In the genomic region with DNA sequence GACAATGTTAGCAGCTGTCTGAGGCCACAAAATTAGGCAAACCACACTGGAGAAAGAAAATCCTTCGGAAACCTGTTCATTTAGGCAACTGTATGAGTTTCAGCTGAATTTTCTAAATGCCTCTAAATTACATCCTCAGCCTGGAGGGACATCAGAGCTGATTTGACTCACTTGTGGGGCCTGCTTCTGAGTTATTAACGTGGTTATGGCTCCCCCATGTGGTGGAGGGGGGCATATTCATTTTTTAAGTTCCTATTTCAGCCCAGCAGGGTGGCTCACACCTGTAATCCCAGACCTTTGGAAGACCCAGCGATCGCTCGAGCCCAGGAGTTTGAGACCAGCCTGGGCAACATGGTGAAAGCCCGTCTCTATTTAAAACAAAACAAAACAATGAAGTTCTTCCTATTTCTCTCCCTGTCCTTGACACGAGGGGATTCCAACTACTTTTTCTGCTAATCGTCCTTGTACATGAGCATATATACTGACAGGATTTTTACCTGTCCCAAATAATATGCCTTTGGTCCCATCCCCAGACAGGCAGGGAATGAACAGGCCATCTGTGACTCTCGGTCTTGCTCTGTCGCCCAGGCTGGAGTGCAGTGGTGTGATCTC, we compare ENCODE assay signal across 9 cellular contexts. TPM values are rescaled to one million over a fixed set of nuclear protein-coding genes. Genes with fewer than 3 reads are reported as not detected.
A peak's percentile ranks its signal among the peaks of the same experiment; 100 is the strongest.
DNase-seq lines count a peak whose midpoint lies in the region; ATAC-seq and TF ChIP-seq lines count a peak whose summit lies in the region.
"Had no signal": no experiment of that assay in that cellular context is flagged by ENCODE, and none has a peak within 500 bp of the region (broad histone marks: within the 10 kb centered on the region; RNA-seq: fewer than 3 reads in every experiment).

No MANE protein-coding gene starts in this region.

- H3K27ac ChIP-seq in thyroid gland: no peak overlapping the region
- no peak overlapping the region for H3K27ac ChIP-seq in aorta (ENCODE audit: low read depth in 1 of 2, low read length in 2 of 2)
- H3K27ac ChIP-seq: epithelial cell of prostate had no signal

- H3K27me3 ChIP-seq in thyroid gland: no peaks in the 10 kb centered on the region
- no peaks in the 10 kb centered on the region for H3K27me3 ChIP-seq in aorta (ENCODE audit: control insufficient read depth in 1 of 2, insufficient read depth in 2 of 2, low read length in 1 of 2)

- TF ChIP-seq CTCF in fibroblast of villous mesenchyme (IDR thresholded peaks at IDR 0.05; ENCODE audit: insufficient read depth, low read depth, low read length): peak; percentile 80
- peak; percentile 61 to 97 (median 91) for TF ChIP-seq CTCF in thyroid gland (IDR thresholded peaks at IDR 0.05)

- no peak for TF ChIP-seq POLR2A in thyroid gland (IDR thresholded peaks at IDR 0.05)

- H3K27ac Mint-ChIP-seq in activated T-helper 17 cell treated with anti-CD3 and anti-CD28 coated beads, Interleukin-2, amount 50 U/mL, for 72 hours: no peak overlapping the region

- peaks cover 9% of the 10 kb centered on the region for H3K4me1 Mint-ChIP-seq in activated T-helper 17 cell treated with anti-CD3 and anti-CD28 coated beads, Interleukin-2, amount 50 U/mL, for 72 hours

- H3K36me3 ChIP-seq in thyroid gland (no peaks in the 10 kb centered on the region), aorta (ENCODE audit: control insufficient read depth in 1 of 2, insufficient read depth in 2 of 2, low read length in 1 of 2) (no peaks in the 10 kb centered on the region)

- WGBS in thyroid gland, 2 donors: 19% methylated on average over 10 of the region's 10 CpGs
- 17 to 19% methylated on average over 10 of the region's 10 CpGs for WGBS in aorta, 2 donors

- peaks cover 6% of the 10 kb centered on the region for H3K36me3 Mint-ChIP-seq in activated T-helper 17 cell treated with anti-CD3 and anti-CD28 coated beads, Interleukin-2, amount 50 U/mL, for 72 hours (ENCODE audit: low read depth)

- H3K27me3 Mint-ChIP-seq in activated T-helper 17 cell treated with anti-CD3 and anti-CD28 coated beads, Interleukin-2, amount 50 U/mL, for 72 hours: peaks cover 51% of the 10 kb centered on the region

- H3K9me3 ChIP-seq in thyroid gland (no peaks in the 10 kb centered on the region), aorta (ENCODE audit: control insufficient read depth, low read length) (no peaks in the 10 kb centered on the region)

- H3K4me1 ChIP-seq in thyroid gland (peaks cover 0 to 4% of the 10 kb centered on the region in 2 donors), aorta (ENCODE audit: control insufficient read depth in 1 of 2, insufficient read depth in 2 of 2, low read length in 2 of 2) (no peaks in the 10 kb centered on the region)

- no peak overlapping the region for H3K4me3 ChIP-seq in fibroblast of villous mesenchyme (ENCODE audit: low read depth, low read length)
- H3K4me3 ChIP-seq in thyroid gland (replicated peaks in 1 of 3): no peak overlapping the region
- no peak overlapping the region for H3K4me3 ChIP-seq in aorta (ENCODE audit: low read length in 2 of 2)

- ATAC-seq in activated T-helper 17 cell treated with anti-CD3 and anti-CD28 coated beads, Interleukin-2, amount 50 U/mL, for 72 hours (replicated peaks): peak; percentile 51
- no peak for ATAC-seq in aorta (ENCODE audit: low FRiP score)

- DNase-seq in EH (ENCODE audit: low read depth): peak; percentile 84
- DNase-seq in LoVo (ENCODE audit: low spot score): peak; percentile 69
- peak; percentile 69 to 72 for DNase-seq in SHP77 (lab: John Stamatoyannopoulos, UW)
- DNase-seq in fibroblast of villous mesenchyme (ENCODE audit: low read depth): peak; percentile 82
- DNase-seq in occipital lobe (lab: John Stamatoyannopoulos, UW): peak; percentile 69
- DNase-seq in thyroid gland: peak; percentile 64 to 68
- no peak for DNase-seq in aorta

- no peak overlapping the region for H3K4me3 Mint-ChIP-seq in activated T-helper 17 cell treated with anti-CD3 and anti-CD28 coated beads, Interleukin-2, amount 50 U/mL, for 72 hours

- H3K9me3 Mint-ChIP-seq in activated T-helper 17 cell treated with anti-CD3 and anti-CD28 coated beads, Interleukin-2, amount 50 U/mL, for 72 hours: no peaks in the 10 kb centered on the region

- intact Hi-C loops in thyroid gland (cut with DNase I): loop anchor here (2.0 kb wide), 1 partner anchor 185 kb away; no protein-coding TSS in a partner anchor
- intact Hi-C loops in aorta (cut with DNase I): loop anchor here (1.0 to 5.0 kb wide), 4 partner anchors 183 to 237 kb away; no protein-coding TSS in a partner anchor

RNA-seq across cellular contexts. Expression of a gene that starts 31.5 kb away (rescaled TPM):
- not detected for total RNA-seq in activated T-helper 17 cell treated with anti-CD3 and anti-CD28 coated beads, Interleukin-2, amount 50 U/mL, for 72 hours
- 0.43 and 0.64 TPM in 2 replicates for total RNA-seq in fibroblast of villous mesenchyme
- total RNA-seq in occipital lobe: 6.4 TPM
- total RNA-seq in thyroid gland: 10 to 100 TPM; 49.1 to 88.3 (median 66.0) TPM
- 10 to 100 TPM; 37.5 to 55.4 TPM for total RNA-seq in aorta
- polyA plus RNA-seq in aorta: 10 to 100 TPM in 1 of 2 donors, 1 to 10 TPM in 1; 7.0 to 78.4 TPM

RNA-seq across cellular contexts. Expression of a gene that starts 35.8 kb away (rescaled TPM):
- not detected for total RNA-seq in activated T-helper 17 cell treated with anti-CD3 and anti-CD28 coated beads, Interleukin-2, amount 50 U/mL, for 72 hours
- not detected in 2 replicates for total RNA-seq in fibroblast of villous mesenchyme
- not detected for total RNA-seq in occipital lobe
- not detected for total RNA-seq in thyroid gland
- not detected for total RNA-seq in aorta
- polyA plus RNA-seq in aorta: not detected

Comparison
In these comparisons a context has a peak if more than half of its experiments do, and no peak if none do; other contexts are left out.
1. DNase-seq: peak in EH (single experiment), LoVo (single experiment), SHP77 (2 of 2), fibroblast of villous mesenchyme (single experiment), occipital lobe (single experiment) and thyroid gland (2 of 2); none in aorta (0 of 2).